14 cellular contexts compared by ENCODE assay signal in genomic region chr1:243407284-243408018, GRCh38.
DNase-seq lines count a peak whose midpoint lies in the region; ATAC-seq and TF ChIP-seq lines count a peak whose summit lies in the region.
"Had no signal": no experiment of that assay in that cellular context is flagged by ENCODE, and none has a peak within 500 bp of the region (broad histone marks: within the 10 kb centered on the region; RNA-seq: fewer than 3 reads in every experiment).

No MANE protein-coding gene starts in this region.

- DNase-seq in activated naive CD8-positive, alpha-beta T cell treated with anti-CD3 and anti-CD28 coated beads, Interleukin-2, amount 50 U/mL, for 24 hours, result no peak
- no peak for DNase-seq in activated naive CD8-positive, alpha-beta T cell treated with anti-CD3 and anti-CD28 coated beads for 36 hours
- peak; percentile 67 for DNase-seq in OCI-M1 (lab: John Stamatoyannopoulos, UW)
- DNase-seq in epithelial cell of esophagus (ENCODE audit: low read depth), result peak; percentile 46
- no peak for DNase-seq in stimulated activated effector memory CD8-positive, alpha-beta T cell treated with anti-CD3 and anti-CD28 coated beads, Interleukin-12 subunit alpha, Interleukin-12 subunit beta, amount 100 ng/mL, for 72 hours (ENCODE audit: low spot score in 2 of 2)
- DNase-seq in iPS-NIHi11 (ENCODE audit: low spot score), result no peak
- no peak for DNase-seq in NCI-H2227 (lab: John Stamatoyannopoulos, UW; ENCODE audit: unreplicated experiment)
- DNase-seq in NCI-H446 treated with DMSO at 0.1 percent for 48 hours (lab: John Stamatoyannopoulos, UW), result no peak
- DNase-seq: heart right ventricle, NCI-H187, T-helper 9 cell had no signal

- no peak for TF ChIP-seq CTCF in epithelial cell of esophagus (IDR thresholded peaks at IDR 0.05; ENCODE audit: insufficient read depth, low read depth, low read length, missing control alignments)

- no peaks in the 10 kb centered on the region for H3K9me3 Mint-ChIP-seq in activated naive CD8-positive, alpha-beta T cell treated with anti-CD3 and anti-CD28 coated beads, Interleukin-2, amount 50 U/mL, for 24 hours
- H3K9me3 Mint-ChIP-seq in activated naive CD8-positive, alpha-beta T cell treated with anti-CD3 and anti-CD28 coated beads for 36 hours, result no peaks in the 10 kb centered on the region
- H3K9me3 Mint-ChIP-seq in stimulated activated effector memory CD8-positive, alpha-beta T cell treated with anti-CD3 and anti-CD28 coated beads, Interleukin-12 subunit alpha, Interleukin-12 subunit beta, amount 100 ng/mL, for 72 hours, result no peaks in the 10 kb centered on the region
- H3K9me3 Mint-ChIP-seq: activated T-helper 1 cell treated with anti-CD3 and anti-CD28 coated beads, Interleukin-12 subunit alpha, Interleukin-12 subunit beta, Interleukin-2, Interleukin-4 antibody, amounts not matched to agents 30 ng/mL and 10 ng/mL and 1 ng/mL, durations not matched to agents 14 hours and 24 hours and 36 hours had no signal

- peaks cover 3% of the 10 kb centered on the region for H3K36me3 Mint-ChIP-seq in activated naive CD8-positive, alpha-beta T cell treated with anti-CD3 and anti-CD28 coated beads, Interleukin-2, amount 50 U/mL, for 24 hours (ENCODE audit: low read depth)
- H3K36me3 Mint-ChIP-seq in activated naive CD8-positive, alpha-beta T cell treated with anti-CD3 and anti-CD28 coated beads for 36 hours, result peaks cover 3% of the 10 kb centered on the region
- no peaks in the 10 kb centered on the region for H3K36me3 Mint-ChIP-seq in stimulated activated effector memory CD8-positive, alpha-beta T cell treated with anti-CD3 and anti-CD28 coated beads, Interleukin-12 subunit alpha, Interleukin-12 subunit beta, amount 100 ng/mL, for 72 hours

- no peak overlapping the region for H3K4me3 Mint-ChIP-seq in activated naive CD8-positive, alpha-beta T cell treated with anti-CD3 and anti-CD28 coated beads, Interleukin-2, amount 50 U/mL, for 24 hours
- H3K4me3 Mint-ChIP-seq in activated naive CD8-positive, alpha-beta T cell treated with anti-CD3 and anti-CD28 coated beads for 36 hours, result no peak overlapping the region
- no peak overlapping the region for H3K4me3 Mint-ChIP-seq in stimulated activated effector memory CD8-positive, alpha-beta T cell treated with anti-CD3 and anti-CD28 coated beads, Interleukin-12 subunit alpha, Interleukin-12 subunit beta, amount 100 ng/mL, for 72 hours
- H3K4me3 Mint-ChIP-seq: activated T-helper 1 cell treated with anti-CD3 and anti-CD28 coated beads, Interleukin-12 subunit alpha, Interleukin-12 subunit beta, Interleukin-2, Interleukin-4 antibody, amounts not matched to agents 30 ng/mL and 10 ng/mL and 1 ng/mL, durations not matched to agents 14 hours and 24 hours and 36 hours had no signal

- H3K4me1 Mint-ChIP-seq in activated naive CD8-positive, alpha-beta T cell treated with anti-CD3 and anti-CD28 coated beads, Interleukin-2, amount 50 U/mL, for 24 hours, result peaks cover 10% of the 10 kb centered on the region
- H3K4me1 Mint-ChIP-seq in activated naive CD8-positive, alpha-beta T cell treated with anti-CD3 and anti-CD28 coated beads for 36 hours, result peaks cover 4% of the 10 kb centered on the region
- H3K4me1 Mint-ChIP-seq in stimulated activated effector memory CD8-positive, alpha-beta T cell treated with anti-CD3 and anti-CD28 coated beads, Interleukin-12 subunit alpha, Interleukin-12 subunit beta, amount 100 ng/mL, for 72 hours, result peaks cover 11% of the 10 kb centered on the region

- no peak overlapping the region for H3K4me3 ChIP-seq in epithelial cell of esophagus (ENCODE audit: low read length)
- H3K4me3 ChIP-seq: heart right ventricle, lung had no signal

- peak; percentile 40 for ATAC-seq in activated naive CD8-positive, alpha-beta T cell treated with anti-CD3 and anti-CD28 coated beads, Interleukin-2, amount 50 U/mL, for 24 hours
- peak; percentile 55 for ATAC-seq in stimulated activated effector memory CD8-positive, alpha-beta T cell treated with anti-CD3 and anti-CD28 coated beads, Interleukin-12 subunit alpha, Interleukin-12 subunit beta, amount 100 ng/mL, for 72 hours
- ATAC-seq: heart right ventricle had no signal

- H3K27me3 Mint-ChIP-seq in activated naive CD8-positive, alpha-beta T cell treated with anti-CD3 and anti-CD28 coated beads, Interleukin-2, amount 50 U/mL, for 24 hours, result no peaks in the 10 kb centered on the region
- H3K27me3 Mint-ChIP-seq in activated naive CD8-positive, alpha-beta T cell treated with anti-CD3 and anti-CD28 coated beads for 36 hours, result no peaks in the 10 kb centered on the region
- H3K27me3 Mint-ChIP-seq: progenitor cell of endocrine pancreas had no signal

- H3K27ac Mint-ChIP-seq in activated naive CD8-positive, alpha-beta T cell treated with anti-CD3 and anti-CD28 coated beads, Interleukin-2, amount 50 U/mL, for 24 hours, result no peak overlapping the region
- H3K27ac Mint-ChIP-seq in activated naive CD8-positive, alpha-beta T cell treated with anti-CD3 and anti-CD28 coated beads for 36 hours, result no peak overlapping the region
- no peak overlapping the region for H3K27ac Mint-ChIP-seq in stimulated activated effector memory CD8-positive, alpha-beta T cell treated with anti-CD3 and anti-CD28 coated beads, Interleukin-12 subunit alpha, Interleukin-12 subunit beta, amount 100 ng/mL, for 72 hours
- H3K27ac Mint-ChIP-seq: activated T-helper 1 cell treated with anti-CD3 and anti-CD28 coated beads, Interleukin-12 subunit alpha, Interleukin-12 subunit beta, Interleukin-2, Interleukin-4 antibody, amounts not matched to agents 30 ng/mL and 10 ng/mL and 1 ng/mL, durations not matched to agents 14 hours and 24 hours and 36 hours; progenitor cell of endocrine pancreas had no signal

Comparison
In these comparisons a context has a peak if more than half of its experiments do, and no peak if none do; other contexts are left out.
1. DNase-seq: peak in OCI-M1 (single experiment) and epithelial cell of esophagus (single experiment); none in activated naive CD8-positive, alpha-beta T cell treated with anti-CD3 and anti-CD28 coated beads, Interleukin-2, amount 50 U/mL, for 24 hours (single experiment), activated naive CD8-positive, alpha-beta T cell treated with anti-CD3 and anti-CD28 coated beads for 36 hours (single experiment), stimulated activated effector memory CD8-positive, alpha-beta T cell treated with anti-CD3 and anti-CD28 coated beads, Interleukin-12 subunit alpha, Interleukin-12 subunit beta, amount 100 ng/mL, for 72 hours (0 of 2), iPS-NIHi11 (single experiment), NCI-H2227 (single experiment) and NCI-H446 treated with DMSO at 0.1 percent for 48 hours (single experiment).